Comparison of ENCODE assay signal across 20 cellular contexts in the genomic region with DNA sequence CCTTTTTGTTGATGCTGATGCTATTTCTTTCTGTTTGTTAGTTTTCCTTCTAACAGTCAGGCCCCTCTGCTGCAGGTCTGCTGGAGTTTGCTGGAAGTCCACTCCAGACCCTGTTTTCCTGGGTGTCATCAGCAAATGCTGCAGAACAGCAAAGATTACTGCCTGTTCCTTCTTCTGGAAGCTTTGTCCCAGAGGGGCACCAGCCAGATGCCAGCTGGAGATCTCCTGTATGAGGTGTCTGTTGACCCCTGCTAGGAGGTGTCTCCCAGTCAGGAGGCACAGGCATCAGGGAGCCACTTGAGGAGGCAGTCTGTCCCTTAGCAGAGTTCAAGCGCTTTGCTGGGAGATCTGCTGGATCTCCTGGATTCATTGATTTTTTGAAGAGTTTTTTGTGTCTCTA. TPM values are rescaled to one million over a fixed set of nuclear protein-coding genes. Genes with fewer than 3 reads are reported as not detected.
"Had no signal": no experiment of that assay in that cellular context is flagged by ENCODE, and none has a peak within 500 bp of the region (broad histone marks: within the 10 kb centered on the region; RNA-seq: fewer than 3 reads in every experiment).

No MANE protein-coding gene starts in this region.

RNA-seq across cellular contexts. Expression of gene OR4N2, which starts 16.3 kb away (rescaled TPM):
- total RNA-seq: activated naive CD4-positive, alpha-beta T cell treated with anti-CD3 and anti-CD28 coated beads for 36 hours; activated naive CD4-positive, alpha-beta T cell treated with anti-CD3 and anti-CD28 coated beads, Interleukin-2, amount 50 U/mL, for 72 hours; activated naive CD8-positive, alpha-beta T cell treated with anti-CD3 and anti-CD28 coated beads for 36 hours; activated naive CD8-positive, alpha-beta T cell treated with anti-CD3 and anti-CD28 coated beads, Interleukin-2, amount 10 ng/mL, durations not matched to agents 7 days and 5 days; activated T-cell treated with anti-CD3 and anti-CD28 coated beads, Interleukin-2, amount 50 U/mL, for 4 hours; activated T-cell treated with anti-CD3 and anti-CD28 coated beads, Interleukin-2, amount 50 U/mL, for 72 hours; activated T-helper 1 cell treated with anti-CD3 and anti-CD28 coated beads, Interleukin-12 subunit alpha, Interleukin-12 subunit beta, Interleukin-2, Interleukin-4 antibody, amounts not matched to agents 30 ng/mL and 10 ng/mL and 1 ng/mL, durations not matched to agents 14 hours and 24 hours and 36 hours; activated T-helper 17 cell treated with anti-CD3 and anti-CD28 coated beads, Interleukin-2, amount 50 U/mL, for 72 hours; activated T-helper 2 cell treated with anti-CD3 and anti-CD28 coated beads, Interferon-gamma antibody, Interleukin-2, Interleukin-4, amounts not matched to agents 10 μg/mL and 5 μg/mL and 100 μg/mL, durations not matched to agents 14 hours and 24 hours and 36 hours; adrenal gland; aorta; ascending aorta; astrocyte; body of pancreas; breast epithelium; bronchial epithelial cell; cardiac muscle cell; cerebellum; chondrocyte had no signal
- polyA plus RNA-seq: adipose tissue, adrenal gland, aorta, cardiac muscle cell had no signal

RNA-seq across cellular contexts. Expression of gene OR4M1, which starts 46.6 kb away (rescaled TPM):
- total RNA-seq: activated naive CD4-positive, alpha-beta T cell treated with anti-CD3 and anti-CD28 coated beads for 36 hours; activated naive CD4-positive, alpha-beta T cell treated with anti-CD3 and anti-CD28 coated beads, Interleukin-2, amount 50 U/mL, for 72 hours; activated naive CD8-positive, alpha-beta T cell treated with anti-CD3 and anti-CD28 coated beads for 36 hours; activated naive CD8-positive, alpha-beta T cell treated with anti-CD3 and anti-CD28 coated beads, Interleukin-2, amount 10 ng/mL, durations not matched to agents 7 days and 5 days; activated T-cell treated with anti-CD3 and anti-CD28 coated beads, Interleukin-2, amount 50 U/mL, for 4 hours; activated T-cell treated with anti-CD3 and anti-CD28 coated beads, Interleukin-2, amount 50 U/mL, for 72 hours; activated T-helper 1 cell treated with anti-CD3 and anti-CD28 coated beads, Interleukin-12 subunit alpha, Interleukin-12 subunit beta, Interleukin-2, Interleukin-4 antibody, amounts not matched to agents 30 ng/mL and 10 ng/mL and 1 ng/mL, durations not matched to agents 14 hours and 24 hours and 36 hours; activated T-helper 17 cell treated with anti-CD3 and anti-CD28 coated beads, Interleukin-2, amount 50 U/mL, for 72 hours; activated T-helper 2 cell treated with anti-CD3 and anti-CD28 coated beads, Interferon-gamma antibody, Interleukin-2, Interleukin-4, amounts not matched to agents 10 μg/mL and 5 μg/mL and 100 μg/mL, durations not matched to agents 14 hours and 24 hours and 36 hours; adrenal gland; aorta; ascending aorta; astrocyte; body of pancreas; breast epithelium; bronchial epithelial cell; cardiac muscle cell; cerebellum; chondrocyte had no signal
- polyA plus RNA-seq: adipose tissue, adrenal gland, aorta, cardiac muscle cell had no signal

RNA-seq across cellular contexts. Expression of gene OR4K2, which starts 55.1 kb away (rescaled TPM):
- total RNA-seq: activated naive CD4-positive, alpha-beta T cell treated with anti-CD3 and anti-CD28 coated beads for 36 hours; activated naive CD4-positive, alpha-beta T cell treated with anti-CD3 and anti-CD28 coated beads, Interleukin-2, amount 50 U/mL, for 72 hours; activated naive CD8-positive, alpha-beta T cell treated with anti-CD3 and anti-CD28 coated beads for 36 hours; activated naive CD8-positive, alpha-beta T cell treated with anti-CD3 and anti-CD28 coated beads, Interleukin-2, amount 10 ng/mL, durations not matched to agents 7 days and 5 days; activated T-cell treated with anti-CD3 and anti-CD28 coated beads, Interleukin-2, amount 50 U/mL, for 4 hours; activated T-cell treated with anti-CD3 and anti-CD28 coated beads, Interleukin-2, amount 50 U/mL, for 72 hours; activated T-helper 1 cell treated with anti-CD3 and anti-CD28 coated beads, Interleukin-12 subunit alpha, Interleukin-12 subunit beta, Interleukin-2, Interleukin-4 antibody, amounts not matched to agents 30 ng/mL and 10 ng/mL and 1 ng/mL, durations not matched to agents 14 hours and 24 hours and 36 hours; activated T-helper 17 cell treated with anti-CD3 and anti-CD28 coated beads, Interleukin-2, amount 50 U/mL, for 72 hours; activated T-helper 2 cell treated with anti-CD3 and anti-CD28 coated beads, Interferon-gamma antibody, Interleukin-2, Interleukin-4, amounts not matched to agents 10 μg/mL and 5 μg/mL and 100 μg/mL, durations not matched to agents 14 hours and 24 hours and 36 hours; adrenal gland; aorta; ascending aorta; astrocyte; body of pancreas; breast epithelium; bronchial epithelial cell; cardiac muscle cell; cerebellum; chondrocyte had no signal
- polyA plus RNA-seq: adipose tissue, adrenal gland, cardiac muscle cell had no signal
